Comparison of ENCODE assay signal across 27 cellular contexts in the genomic region with DNA sequence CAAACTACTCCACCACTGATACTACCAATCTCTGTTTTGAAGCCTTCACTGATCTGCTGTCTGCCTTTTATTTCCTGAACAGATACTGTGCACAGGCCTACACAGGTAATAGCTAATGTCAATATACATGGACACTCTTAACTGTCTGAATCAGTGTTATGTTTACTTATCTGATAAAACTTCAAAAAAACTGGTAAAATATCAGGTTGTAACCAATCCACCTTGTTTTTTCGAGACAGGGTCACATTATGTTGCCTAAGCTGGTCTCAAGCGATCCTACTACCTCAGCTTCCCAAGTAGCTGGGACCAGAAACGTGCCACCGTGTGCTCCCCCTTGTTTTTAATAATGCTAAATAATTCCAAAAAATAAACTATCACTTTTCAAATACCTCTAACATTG. TPM values are rescaled to one million over a fixed set of nuclear protein-coding genes. Genes with fewer than 3 reads are reported as not detected.
DNase-seq lines count a peak whose midpoint lies in the region; ATAC-seq and TF ChIP-seq lines count a peak whose summit lies in the region.
"Had no signal": no experiment of that assay in that cellular context is flagged by ENCODE, and none has a peak within 500 bp of the region (broad histone marks: within the 10 kb centered on the region; RNA-seq: fewer than 3 reads in every experiment).

No MANE protein-coding gene starts in this region.

- no peak for TF ChIP-seq CTCF in cardiac muscle cell (IDR thresholded peaks at IDR 0.05; ENCODE audit: low read depth, low read length)
- TF ChIP-seq CTCF in gastroesophageal sphincter (IDR thresholded peaks at IDR 0.05): no peak
- no peak for TF ChIP-seq CTCF in sigmoid colon (IDR thresholded peaks at IDR 0.05)
- TF ChIP-seq CTCF in osteocyte (IDR thresholded peaks at IDR 0.05): no peak

- peaks cover 49% of the 10 kb centered on the region for H3K36me3 ChIP-seq in cardiac muscle cell
- H3K36me3 ChIP-seq in gastroesophageal sphincter: peaks cover 0 to 67% of the 10 kb centered on the region in 2 donors
- peaks cover 0 to 61% (median 15%) of the 10 kb centered on the region in 4 donors for H3K36me3 ChIP-seq in sigmoid colon

- H3K4me3 Mint-ChIP-seq in osteocyte (ENCODE audit: unreplicated experiment): no peak overlapping the region
- H3K4me3 Mint-ChIP-seq: dendritic cell treated with granulocyte-macrophage colony-stimulating factor and Interleukin-4, amounts not matched to agents 40 ng/mL and 50 ng/mL, for 4 days; natural killer cell treated with Interleukin-12 subunit alpha and Interleukin-12 subunit beta and Interleukin-15 and Interleukin-18, amount 100 ng/mL, for 72 hours had no signal

- no peak for DNase-seq in cardiac muscle cell (ENCODE audit: low read depth in 1 of 2, low spot score in 1 of 2)
- no peak for DNase-seq in Right ventricle myocardium inferior (ENCODE audit: missing footprints)
- no peak for DNase-seq in sigmoid colon
- no peak for DNase-seq in amniotic stem cell (lab: John Stamatoyannopoulos, UW)
- no peak for DNase-seq in osteocyte (ENCODE audit: extremely low spot score, unreplicated experiment)
- DNase-seq: 8988T; activated CD8-positive, alpha-beta memory T cell treated with anti-CD3 and anti-CD28 coated beads, Interleukin-2, amount 50 U/mL, for 4 hours; BE2C; EL; foreskin keratinocyte; kidney; MV-4-11; NCI-H1930; stimulated activated CD4-positive, alpha-beta T cell treated with anti-CD3 and anti-CD28 coated beads, Interleukin-2, amount 100 ng/mL, for 24 hours; stimulated activated naive CD4-positive, alpha-beta T cell treated with Interleukin-2 at 50 U/mL for 16 hours; T-helper 2 cell; trophoblast cell; WERI-Rb-1 had no signal

- intact Hi-C loops in Right ventricle myocardium inferior (cut with DNase I) (loop anchor here (10.0 kb wide), 1 partner anchor 191 kb away; no protein-coding TSS in a partner anchor), sigmoid colon (cut with DNase I) (loop anchor here (2.0 to 10.0 kb wide), 2 partner anchors 41 to 191 kb away; no protein-coding TSS in a partner anchor)

- no peaks in the 10 kb centered on the region for H3K9me3 Mint-ChIP-seq in osteocyte (ENCODE audit: unreplicated experiment)
- H3K9me3 Mint-ChIP-seq: dendritic cell treated with granulocyte-macrophage colony-stimulating factor and Interleukin-4, amounts not matched to agents 40 ng/mL and 50 ng/mL, for 4 days; natural killer cell treated with Interleukin-12 subunit alpha and Interleukin-12 subunit beta and Interleukin-15 and Interleukin-18, amount 100 ng/mL, for 72 hours had no signal

- H3K4me1 Mint-ChIP-seq in osteocyte (ENCODE audit: unreplicated experiment): peaks cover 16% of the 10 kb centered on the region

- H3K27ac ChIP-seq in cardiac muscle cell: peak overlapping the region; percentile 22
- peak overlapping the region; percentile 74 to 79 (median 78) for H3K27ac ChIP-seq in gastroesophageal sphincter
- peak overlapping the region; percentile 73 to 82 (median 78) for H3K27ac ChIP-seq in sigmoid colon
- H3K27ac ChIP-seq: foreskin keratinocyte, HL-60, parathyroid adenoma, WERI-Rb-1 had no signal

- H3K27me3 ChIP-seq in cardiac muscle cell: no peaks in the 10 kb centered on the region
- H3K27me3 ChIP-seq in gastroesophageal sphincter: no peaks in the 10 kb centered on the region
- no peaks in the 10 kb centered on the region for H3K27me3 ChIP-seq in sigmoid colon
- H3K27me3 ChIP-seq: BE2C, foreskin keratinocyte had no signal

- no peak for TF ChIP-seq EP300 in gastroesophageal sphincter (IDR thresholded peaks at IDR 0.05)
- TF ChIP-seq EP300 in sigmoid colon (IDR thresholded peaks at IDR 0.05): no peak

- H3K9me3 ChIP-seq in cardiac muscle cell (ENCODE audit: low read depth): no peaks in the 10 kb centered on the region
- H3K9me3 ChIP-seq in gastroesophageal sphincter: no peaks in the 10 kb centered on the region
- H3K9me3 ChIP-seq in sigmoid colon: no peaks in the 10 kb centered on the region
- H3K9me3 ChIP-seq: BE2C had no signal

- TF ChIP-seq POLR2A in gastroesophageal sphincter (IDR thresholded peaks at IDR 0.05) (no peak), sigmoid colon (IDR thresholded peaks at IDR 0.05) (no peak)

- no peak overlapping the region for H3K4me3 ChIP-seq in cardiac muscle cell
- no peak overlapping the region for H3K4me3 ChIP-seq in gastroesophageal sphincter
- no peak overlapping the region for H3K4me3 ChIP-seq in sigmoid colon

- no peaks in the 10 kb centered on the region for H3K27me3 Mint-ChIP-seq in osteocyte (ENCODE audit: unreplicated experiment)
- H3K27me3 Mint-ChIP-seq: dendritic cell treated with granulocyte-macrophage colony-stimulating factor and Interleukin-4, amounts not matched to agents 40 ng/mL and 50 ng/mL, for 4 days; natural killer cell treated with Interleukin-12 subunit alpha and Interleukin-12 subunit beta and Interleukin-15 and Interleukin-18, amount 100 ng/mL, for 72 hours had no signal

- ATAC-seq in Right ventricle myocardium inferior: no peak
- no peak for ATAC-seq in gastroesophageal sphincter
- ATAC-seq in HG03520 (IDR thresholded peaks at IDR 0.05; ENCODE audit: unreplicated experiment): no peak
- no peak for ATAC-seq in HG03095 (IDR thresholded peaks at IDR 0.05; ENCODE audit: unreplicated experiment)
- ATAC-seq: foreskin keratinocyte, HCT116, Panc1 had no signal

- H3K27ac Mint-ChIP-seq in osteocyte (ENCODE audit: unreplicated experiment): no peak overlapping the region
- H3K27ac Mint-ChIP-seq: dendritic cell treated with granulocyte-macrophage colony-stimulating factor and Interleukin-4, amounts not matched to agents 40 ng/mL and 50 ng/mL, for 4 days; natural killer cell treated with Interleukin-12 subunit alpha and Interleukin-12 subunit beta and Interleukin-15 and Interleukin-18, amount 100 ng/mL, for 72 hours had no signal

- WGBS in gastroesophageal sphincter (ENCODE audit: low coverage in 1 of 2), 2 donors: 69 to 71% methylated on average over 4 of the region's 4 CpGs
- WGBS in sigmoid colon, 2 donors: 73 to 85% methylated on average over 4 of the region's 4 CpGs

- no peaks in the 10 kb centered on the region for H3K4me1 ChIP-seq in cardiac muscle cell (ENCODE audit: low read depth)
- peaks cover 5 to 71% (median 14%) of the 10 kb centered on the region in 3 donors for H3K4me1 ChIP-seq in gastroesophageal sphincter
- peaks cover 0 to 59% (median 55%) of the 10 kb centered on the region in 4 donors for H3K4me1 ChIP-seq in sigmoid colon
- H3K4me1 ChIP-seq: BE2C had no signal

- H3K36me3 Mint-ChIP-seq in osteocyte (ENCODE audit: unreplicated experiment): peaks cover 41% of the 10 kb centered on the region

RNA-seq across cellular contexts. Expression of a gene that starts 43.5 kb away (rescaled TPM):
- total RNA-seq in cardiac muscle cell (155 and 180 TPM in 2 replicates), Right ventricle myocardium inferior (151 TPM), gastroesophageal sphincter (100 to 1,000 TPM; 185 to 287 (median 208) TPM), sigmoid colon (100 to 1,000 TPM; 152 to 186 (median 174) TPM), osteocyte (160 and 175 TPM in 2 replicates)
- polyA plus RNA-seq in cardiac muscle cell (49.4 and 61.4 TPM in 2 replicates), sigmoid colon (10 to 100 TPM; 30.0 to 46.7 (median 40.5) TPM)

Comparison
In these comparisons a context has a peak if more than half of its experiments do, and no peak if none do; other contexts are left out.
1. H3K27ac ChIP-seq: peak in every context shown above with its lines; median percentile 78 in sigmoid colon; 78 in gastroesophageal sphincter; 22 in cardiac muscle cell.